9 cellular contexts compared by ENCODE assay signal in the genomic region with DNA sequence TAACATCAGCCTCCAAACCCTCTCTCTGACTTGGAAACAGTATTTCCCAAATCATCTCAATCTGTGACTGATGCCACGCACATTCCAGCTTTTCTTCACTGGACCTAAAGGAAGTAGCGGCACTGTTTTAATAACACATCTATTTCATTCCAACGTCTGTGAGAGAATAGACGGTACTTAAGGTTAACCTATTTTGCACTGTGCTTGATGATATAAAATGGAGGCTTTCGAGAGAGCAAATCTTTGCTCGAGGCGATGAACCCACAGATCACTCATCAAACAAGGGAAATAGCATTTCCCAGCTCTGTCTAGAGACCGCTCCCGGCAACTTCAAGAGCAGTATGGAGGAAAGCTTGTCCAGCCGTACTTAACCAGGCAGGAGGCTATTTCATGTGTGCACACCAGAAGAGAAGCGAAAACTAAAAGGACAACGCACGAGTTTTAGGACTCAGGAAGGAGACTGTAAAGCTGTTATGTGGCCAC. TPM values are rescaled to one million over a fixed set of nuclear protein-coding genes. Genes with fewer than 3 reads are reported as not detected.
A peak's percentile ranks its signal among the peaks of the same experiment; 100 is the strongest.
DNase-seq lines count a peak whose midpoint lies in the region; ATAC-seq and TF ChIP-seq lines count a peak whose summit lies in the region.
"Had no signal": no experiment of that assay in that cellular context is flagged by ENCODE, and none has a peak within 500 bp of the region (broad histone marks: within the 10 kb centered on the region; RNA-seq: fewer than 3 reads in every experiment).

No MANE protein-coding gene starts in this region.

- no peaks in the 10 kb centered on the region for H3K36me3 ChIP-seq in liver (ENCODE audit: control insufficient read depth in 4 of 4, insufficient read depth in 3 of 4, low read depth in 1 of 4, low read length in 3 of 4)

- TF ChIP-seq RAD21 in liver (IDR thresholded peaks at IDR 0.05): peak in 1 of 2 donors; percentile 11

- peaks cover 0 to 7% (median 4%) of the 10 kb centered on the region in 5 experiments for H3K9me3 Mint-ChIP-seq in brain

- H3K9me3 ChIP-seq in liver (ENCODE audit: control insufficient read depth in 4 of 4, low read length in 3 of 4): no peaks in the 10 kb centered on the region

- peaks cover 0 to 16% (median 10%) of the 10 kb centered on the region in 4 donors for H3K4me1 ChIP-seq in liver (ENCODE audit: control insufficient read depth in 4 of 4, insufficient read depth in 4 of 4, low read length in 3 of 4)

- peak overlapping the region; percentile 42 to 63 for H3K9ac ChIP-seq in liver (ENCODE audit: low read depth in 1 of 2, low read length in 2 of 2)

- H3K4me1 Mint-ChIP-seq in brain: peaks cover 53% of the 10 kb centered on the region

- H3K4me3 Mint-ChIP-seq in brain: peak overlapping the region; percentile 93 to 97 (median 96)

- peak overlapping the region; percentile 66 to 68 for H3K27ac ChIP-seq in liver (ENCODE audit: low read depth in 1 of 2, low read length in 2 of 2)
- H3K27ac ChIP-seq in substantia nigra (ENCODE audit: low read depth, low read length, poor library complexity, severe bottlenecking): peak overlapping the region; percentile 66
- H3K27ac ChIP-seq: C4-2B had no signal

- peak overlapping the region; percentile 89 to 98 (median 95) for H3K27ac Mint-ChIP-seq in brain

- H3K27me3 ChIP-seq in liver (ENCODE audit: control insufficient read depth in 4 of 4, insufficient read depth in 4 of 4, low read length in 3 of 4): no peaks in the 10 kb centered on the region

- no peak for ATAC-seq in GM18517 (IDR thresholded peaks at IDR 0.05; ENCODE audit: unreplicated experiment)

- no peak for TF ChIP-seq CTCF in brain (conservative IDR thresholded peaks at IDR 0.05)
- TF ChIP-seq CTCF in liver (IDR thresholded peaks at IDR 0.05; ENCODE audit: low read depth, low read length, missing input control): no peak

- H3K36me3 Mint-ChIP-seq in brain: no peaks in the 10 kb centered on the region

- peak overlapping the region; percentile 36 to 66 (median 60) for H3K4me3 ChIP-seq in liver (ENCODE audit: low read depth in 1 of 3, low read length in 3 of 3)

- DNase-seq in NCI-H1417 (lab: John Stamatoyannopoulos, UW) (peak; percentile 24 to 63 (median 26)), NCI-H1417 treated with DMSO at 0.1 percent for 48 hours (lab: John Stamatoyannopoulos, UW) (no peak), NCI-H524 (lab: John Stamatoyannopoulos, UW) (peak; percentile 64 to 80), substantia nigra (lab: John Stamatoyannopoulos, UW) (peak in 26 of 49 donors; percentile 3 to 51 (median 22)), NCI-H774 (lab: John Stamatoyannopoulos, UW) (no peak)

- 4% methylated on average over 13 of the region's 13 CpGs for WGBS in liver

- H3K27me3 Mint-ChIP-seq in brain: peaks cover 10% of the 10 kb centered on the region

TF ChIP-seq in liver, 16 proteins besides CTCF, POLR2A, EP300 and RAD21:
- no peak for TF ChIP-seq JUND (IDR thresholded peaks at IDR 0.05)
- no peak for TF ChIP-seq TAF1 (conservative IDR thresholded peaks at IDR 0.05)
- no peak for TF ChIP-seq HNF4G (IDR thresholded peaks at IDR 0.05)
- TF ChIP-seq, protein P1, sequence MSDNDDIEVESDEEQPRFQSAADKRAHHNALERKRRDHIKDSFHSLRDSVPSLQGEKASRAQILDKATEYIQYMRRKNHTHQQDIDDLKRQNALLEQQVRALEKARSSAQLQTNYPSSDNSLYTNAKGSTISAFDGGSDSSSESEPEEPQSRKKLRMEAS (IDR thresholded peaks at IDR 0.05): peak; percentile 9
- TF ChIP-seq YY1 (IDR thresholded peaks at IDR 0.05): peak; percentile 83
- TF ChIP-seq EGR1 (IDR thresholded peaks at IDR 0.05; ENCODE audit: low read depth in 2 of 2): no peak
- no peak for TF ChIP-seq HNF4A (conservative IDR thresholded peaks at IDR 0.05)
- TF ChIP-seq GABPA (IDR thresholded peaks at IDR 0.05 in 1 of 2, conservative IDR thresholded peaks at IDR 0.05 in 1 of 2): no peak
- TF ChIP-seq, protein P2, sequence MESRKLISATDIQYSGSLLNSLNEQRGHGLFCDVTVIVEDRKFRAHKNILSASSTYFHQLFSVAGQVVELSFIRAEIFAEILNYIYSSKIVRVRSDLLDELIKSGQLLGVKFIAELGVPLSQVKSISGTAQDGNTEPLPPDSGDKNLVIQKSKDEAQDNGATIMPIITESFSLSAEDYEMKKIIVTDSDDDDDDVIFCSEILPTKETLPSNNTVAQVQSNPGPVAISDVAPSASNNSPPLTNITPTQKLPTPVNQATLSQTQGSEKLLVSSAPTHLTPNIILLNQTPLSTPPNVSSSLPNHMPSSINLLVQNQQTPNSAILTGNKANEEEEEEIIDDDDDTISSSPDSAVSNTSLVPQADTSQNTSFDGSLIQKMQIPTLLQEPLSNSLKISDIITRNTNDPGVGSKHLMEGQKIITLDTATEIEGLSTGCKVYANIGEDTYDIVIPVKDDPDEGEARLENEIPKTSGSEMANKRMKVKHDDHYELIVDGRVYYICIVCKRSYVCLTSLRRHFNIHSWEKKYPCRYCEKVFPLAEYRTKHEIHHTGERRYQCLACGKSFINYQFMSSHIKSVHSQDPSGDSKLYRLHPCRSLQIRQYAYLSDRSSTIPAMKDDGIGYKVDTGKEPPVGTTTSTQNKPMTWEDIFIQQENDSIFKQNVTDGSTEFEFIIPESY (IDR thresholded peaks at IDR 0.05): no peak
- TF ChIP-seq SP1 (IDR thresholded peaks at IDR 0.05): no peak
- TF ChIP-seq, protein P3, sequence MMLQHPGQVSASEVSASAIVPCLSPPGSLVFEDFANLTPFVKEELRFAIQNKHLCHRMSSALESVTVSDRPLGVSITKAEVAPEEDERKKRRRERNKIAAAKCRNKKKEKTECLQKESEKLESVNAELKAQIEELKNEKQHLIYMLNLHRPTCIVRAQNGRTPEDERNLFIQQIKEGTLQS (IDR thresholded peaks at IDR 0.05): no peak
- TF ChIP-seq, protein P4, sequence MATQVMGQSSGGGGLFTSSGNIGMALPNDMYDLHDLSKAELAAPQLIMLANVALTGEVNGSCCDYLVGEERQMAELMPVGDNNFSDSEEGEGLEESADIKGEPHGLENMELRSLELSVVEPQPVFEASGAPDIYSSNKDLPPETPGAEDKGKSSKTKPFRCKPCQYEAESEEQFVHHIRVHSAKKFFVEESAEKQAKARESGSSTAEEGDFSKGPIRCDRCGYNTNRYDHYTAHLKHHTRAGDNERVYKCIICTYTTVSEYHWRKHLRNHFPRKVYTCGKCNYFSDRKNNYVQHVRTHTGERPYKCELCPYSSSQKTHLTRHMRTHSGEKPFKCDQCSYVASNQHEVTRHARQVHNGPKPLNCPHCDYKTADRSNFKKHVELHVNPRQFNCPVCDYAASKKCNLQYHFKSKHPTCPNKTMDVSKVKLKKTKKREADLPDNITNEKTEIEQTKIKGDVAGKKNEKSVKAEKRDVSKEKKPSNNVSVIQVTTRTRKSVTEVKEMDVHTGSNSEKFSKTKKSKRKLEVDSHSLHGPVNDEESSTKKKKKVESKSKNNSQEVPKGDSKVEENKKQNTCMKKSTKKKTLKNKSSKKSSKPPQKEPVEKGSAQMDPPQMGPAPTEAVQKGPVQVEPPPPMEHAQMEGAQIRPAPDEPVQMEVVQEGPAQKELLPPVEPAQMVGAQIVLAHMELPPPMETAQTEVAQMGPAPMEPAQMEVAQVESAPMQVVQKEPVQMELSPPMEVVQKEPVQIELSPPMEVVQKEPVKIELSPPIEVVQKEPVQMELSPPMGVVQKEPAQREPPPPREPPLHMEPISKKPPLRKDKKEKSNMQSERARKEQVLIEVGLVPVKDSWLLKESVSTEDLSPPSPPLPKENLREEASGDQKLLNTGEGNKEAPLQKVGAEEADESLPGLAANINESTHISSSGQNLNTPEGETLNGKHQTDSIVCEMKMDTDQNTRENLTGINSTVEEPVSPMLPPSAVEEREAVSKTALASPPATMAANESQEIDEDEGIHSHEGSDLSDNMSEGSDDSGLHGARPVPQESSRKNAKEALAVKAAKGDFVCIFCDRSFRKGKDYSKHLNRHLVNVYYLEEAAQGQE (IDR thresholded peaks at IDR 0.05): no peak

RNA-seq across cellular contexts. Expression of a gene that starts 2.9 kb away (rescaled TPM):
- polyA plus RNA-seq in brain (ENCODE audit: insufficient read depth, low read depth, low replicate concordance) (15.0 TPM), liver (10 to 100 TPM; 13.9 to 16.1 TPM)
- total RNA-seq in liver: 10 to 100 TPM; 15.7 to 21.3 TPM

Comparison
In these comparisons a context has a peak if more than half of its experiments do, and no peak if none do; other contexts are left out.
1. DNase-seq: peak in NCI-H1417 (3 of 3), NCI-H524 (2 of 2) and substantia nigra (26 of 49); none in NCI-H1417 treated with DMSO at 0.1 percent for 48 hours (single experiment) and NCI-H774 (single experiment).